Comparison of ENCODE assay signal across 12 cellular contexts in genomic region chr2:130143266-130144039, GRCh38. TPM values are rescaled to one million over a fixed set of nuclear protein-coding genes. Genes with fewer than 3 reads are reported as not detected.
DNase-seq lines count a peak whose midpoint lies in the region; ATAC-seq, FAIRE-seq and TF ChIP-seq lines count a peak whose summit lies in the region.
"Not testable (repeated sequence)": the region's sequence is repeated elsewhere in the genome, so short reads cannot be mapped to it uniquely, and the experiment has no call there.
"Had no signal": no experiment of that assay in that cellular context is flagged by ENCODE, and none has a peak within 500 bp of the region (broad histone marks: within the 10 kb centered on the region; RNA-seq: fewer than 3 reads in every experiment).

No MANE protein-coding gene starts in this region.

- TF ChIP-seq CTCF in AG04449 (IDR thresholded peaks at IDR 0.05; ENCODE audit: insufficient read depth, low read length, missing control alignments); astrocyte (IDR thresholded peaks at IDR 0.05; ENCODE audit: insufficient read depth, low read depth, low read length); heart right ventricle (IDR thresholded peaks at IDR 0.05); retinal pigment epithelial cell (conservative IDR thresholded peaks at IDR 0.05; ENCODE audit: low read depth, low read length): not testable (repeated sequence)

- CTCF ChIA-PET in AG04449 (lab: Yijun Ruan, JAX), result not testable (repeated sequence)

- H3K4me3 ChIP-seq in AG04449 (ENCODE audit: low read depth, low read length) (peak overlapping the region; percentile 34; the same call in 1 of the 2 replicates), heart right ventricle (peak overlapping the region in 6 of 10 donors; percentile 34 to 52 (median 47)), retinal pigment epithelial cell (ENCODE audit: low read length) (peak overlapping the region; percentile 35)
- H3K4me3 ChIP-seq in astrocyte (ENCODE audit: insufficient read depth, low read depth, low read length); mesendoderm (ENCODE audit: low read length): not testable (repeated sequence)

- H3K9me3 ChIP-seq in astrocyte (ENCODE audit: insufficient read depth, low read depth, low read length); heart right ventricle: not testable (repeated sequence)

- not testable (repeated sequence) for H4K5ac ChIP-seq in mesendoderm (ENCODE audit: low read length)

- 47 to 52% methylated on average over 20 of the region's 28 CpGs for WGBS in heart right ventricle, 2 donors
- WGBS in mesendoderm (ENCODE audit: extremely low coverage, insufficient coverage, low lambda C conversion rate), result no CpG with 5 or more reads among the region's 28 CpGs

- H3K27ac ChIP-seq in astrocyte (ENCODE audit: low read depth, low read length); heart right ventricle; mesendoderm (ENCODE audit: low read depth, low read length): not testable (repeated sequence)

- not testable (repeated sequence) for H3K4me2 ChIP-seq in astrocyte (ENCODE audit: low read length); mesendoderm (ENCODE audit: low read length)

- H3K27me3 Mint-ChIP-seq in activated CD4-positive, alpha-beta T cell treated with anti-CD3 and anti-CD28 coated beads, Interleukin-2, amount 10 ng/mL, durations not matched to agents 24 days and 14 days, result peaks cover 16% of the 10 kb centered on the region
- not testable (repeated sequence) for H3K27me3 Mint-ChIP-seq in astrocyte (ENCODE audit: low read depth, unreplicated experiment)

- H3K23ac ChIP-seq in mesendoderm (ENCODE audit: low read length), result not testable (repeated sequence)

- ATAC-seq in GM18511 (IDR thresholded peaks at IDR 0.05; ENCODE audit: unreplicated experiment) (peak; percentile 40), HG03378 (IDR thresholded peaks at IDR 0.05; ENCODE audit: unreplicated experiment) (peak; percentile 39), heart right ventricle (peak in 2 of 8 donors; percentile 13 to 21)

- H2BK15ac ChIP-seq in mesendoderm (replicated peaks; ENCODE audit: low read depth), result not testable (repeated sequence)

- H3K27me3 ChIP-seq in astrocyte (ENCODE audit: insufficient read depth, low read length); mesendoderm (ENCODE audit: insufficient read depth, low read length, poor library complexity): not testable (repeated sequence)
- H3K27me3 ChIP-seq in heart right ventricle, result peaks cover 0 to 38% (median 13%) of the 10 kb centered on the region in 7 donors

- not testable (repeated sequence) for H3K18ac ChIP-seq in mesendoderm (ENCODE audit: low read length)

- not testable (repeated sequence) for H2BK120ac ChIP-seq in mesendoderm (ENCODE audit: low read depth, low read length)

- peak overlapping the region; percentile 83 for H3K4me3 Mint-ChIP-seq in activated CD4-positive, alpha-beta T cell treated with anti-CD3 and anti-CD28 coated beads, Interleukin-2, amount 10 ng/mL, durations not matched to agents 24 days and 14 days
- peak overlapping the region; percentile 70 for H3K4me3 Mint-ChIP-seq in astrocyte (ENCODE audit: unreplicated experiment)

- H3K4me1 Mint-ChIP-seq in activated CD4-positive, alpha-beta T cell treated with anti-CD3 and anti-CD28 coated beads, Interleukin-2, amount 10 ng/mL, durations not matched to agents 24 days and 14 days, result peaks cover 11% of the 10 kb centered on the region
- not testable (repeated sequence) for H3K4me1 Mint-ChIP-seq in astrocyte (ENCODE audit: low read depth, unreplicated experiment)

- H2AFZ ChIP-seq in astrocyte (ENCODE audit: low read depth, low read length), result not testable (repeated sequence)

- H2BK5ac ChIP-seq in mesendoderm (ENCODE audit: low read length), result not testable (repeated sequence)

- DNase-seq in AG04449 (ENCODE audit: low read depth, low spot score); astrocyte (ENCODE audit: low read depth); heart right ventricle; mesendoderm; retinal pigment epithelial cell (ENCODE audit: low read depth): not testable (repeated sequence)
- peak; percentile 56 for DNase-seq in activated CD4-positive, alpha-beta T cell treated with anti-CD3 and anti-CD28 coated beads, Interleukin-2, amount 10 ng/mL, durations not matched to agents 24 days and 14 days

- H3K27ac Mint-ChIP-seq in activated CD4-positive, alpha-beta T cell treated with anti-CD3 and anti-CD28 coated beads, Interleukin-2, amount 10 ng/mL, durations not matched to agents 24 days and 14 days; astrocyte (ENCODE audit: unreplicated experiment): not testable (repeated sequence)

- H3K4me1 ChIP-seq in astrocyte (ENCODE audit: insufficient read depth, low read length); heart right ventricle; mesendoderm (ENCODE audit: control insufficient read depth, low read depth, low read length): not testable (repeated sequence)

- not testable (repeated sequence) for H4K20me1 ChIP-seq in astrocyte (ENCODE audit: insufficient read depth, low read length)

- H3K4ac ChIP-seq in mesendoderm (ENCODE audit: low read depth, low read length), result peak overlapping the region; percentile 12

- not testable (repeated sequence) for H3K36me3 ChIP-seq in astrocyte (ENCODE audit: insufficient read depth, low read length); heart right ventricle; mesendoderm (ENCODE audit: control insufficient read depth, insufficient read depth, low read length)

- not testable (repeated sequence) for FAIRE-seq in astrocyte (lab: Jason Lieb, UNC)

- H3K79me1 ChIP-seq in mesendoderm (ENCODE audit: low read length), result not testable (repeated sequence)

- not testable (repeated sequence) for H3K79me2 ChIP-seq in astrocyte (ENCODE audit: insufficient read depth, low read length); mesendoderm (ENCODE audit: control insufficient read depth, insufficient read depth, low read length)

- POLR2A ChIA-PET in AG04449 (lab: Yijun Ruan, JAX), result not testable (repeated sequence)

- H2AK5ac ChIP-seq in mesendoderm (ENCODE audit: low read length), result not testable (repeated sequence)

- H3K56ac ChIP-seq in mesendoderm (ENCODE audit: low read length), result not testable (repeated sequence)

- H3K36me3 Mint-ChIP-seq in activated CD4-positive, alpha-beta T cell treated with anti-CD3 and anti-CD28 coated beads, Interleukin-2, amount 10 ng/mL, durations not matched to agents 24 days and 14 days (ENCODE audit: low read depth); astrocyte (ENCODE audit: low read depth, unreplicated experiment): not testable (repeated sequence)

- H3K9ac ChIP-seq in astrocyte (ENCODE audit: low read length); mesendoderm (ENCODE audit: low read length): not testable (repeated sequence)

- H3K9me3 Mint-ChIP-seq in activated CD4-positive, alpha-beta T cell treated with anti-CD3 and anti-CD28 coated beads, Interleukin-2, amount 10 ng/mL, durations not matched to agents 24 days and 14 days; astrocyte (ENCODE audit: unreplicated experiment): not testable (repeated sequence)

- intact Hi-C loops in activated CD4-positive, alpha-beta T cell treated with anti-CD3 and anti-CD28 coated beads, Interleukin-2, amount 10 ng/mL, durations not matched to agents 24 days and 14 days (cut with micrococcal nuclease); heart right ventricle (cut with DNase I): not testable (repeated sequence)

- not testable (repeated sequence) for H4K8ac ChIP-seq in mesendoderm (ENCODE audit: low read depth, low read length)

RNA-seq across cellular contexts. Expression of gene CCDC74B, which starts 1.5 kb away (rescaled TPM):
- total RNA-seq in activated CD4-positive, alpha-beta T cell treated with anti-CD3 and anti-CD28 coated beads, Interleukin-2, amount 10 ng/mL, durations not matched to agents 24 days and 14 days, result 1.2 and 1.4 TPM in 2 replicates
- total RNA-seq in astrocyte (3.0 and 3.7 TPM in 2 replicates), heart right ventricle (1 to 10 TPM in 1 of 10 donors, under 1 TPM in 8, not detected in 1; 0.25 to 1.4 (median 0.47) TPM)
- under 1 TPM; 0.66 to 0.86 TPM for polyA plus RNA-seq in heart right ventricle
- polyA plus RNA-seq in mesendoderm (2013, experiment 1 of 2), result 2.8 TPM
- 2.4 TPM for polyA plus RNA-seq in mesendoderm (2013, experiment 2 of 2)

RNA-seq across cellular contexts. Expression of gene POTEF, which starts 14.4 kb away (rescaled TPM):
- total RNA-seq in activated CD4-positive, alpha-beta T cell treated with anti-CD3 and anti-CD28 coated beads, Interleukin-2, amount 10 ng/mL, durations not matched to agents 24 days and 14 days, result not detected in 2 replicates
- total RNA-seq in astrocyte, result 2.1 and 2.3 TPM in 2 replicates
- total RNA-seq in heart right ventricle, result not detected
- polyA plus RNA-seq in heart right ventricle, result not detected
- polyA plus RNA-seq in mesendoderm (2013, experiment 1 of 2), result 0.01 TPM
- 0.01 TPM for polyA plus RNA-seq in mesendoderm (2013, experiment 2 of 2)
- total RNA-seq: colonic mucosa, IMR-90, transverse colon had no signal
- polyA plus RNA-seq: esophagus, IMR-90 had no signal

RNA-seq across cellular contexts. Expression of gene SMPD4, which starts 37.9 kb away (rescaled TPM):
- 86.0 and 91.1 TPM in 2 replicates for total RNA-seq in activated CD4-positive, alpha-beta T cell treated with anti-CD3 and anti-CD28 coated beads, Interleukin-2, amount 10 ng/mL, durations not matched to agents 24 days and 14 days
- total RNA-seq in astrocyte (60.1 and 66.3 TPM in 2 replicates), heart right ventricle (10 to 100 TPM; 21.9 to 33.6 (median 25.9) TPM)
- 10 to 100 TPM; 31.6 to 60.6 TPM for polyA plus RNA-seq in heart right ventricle
- 74.5 TPM for polyA plus RNA-seq in mesendoderm (2013, experiment 1 of 2)
- 73.9 TPM for polyA plus RNA-seq in mesendoderm (2013, experiment 2 of 2)

RNA-seq across cellular contexts. Expression of gene MZT2B, which starts 38.6 kb away (rescaled TPM):
- 312 and 329 TPM in 2 replicates for total RNA-seq in activated CD4-positive, alpha-beta T cell treated with anti-CD3 and anti-CD28 coated beads, Interleukin-2, amount 10 ng/mL, durations not matched to agents 24 days and 14 days
- total RNA-seq in astrocyte (232 and 234 TPM in 2 replicates), heart right ventricle (100 to 1,000 TPM; 297 to 528 (median 396) TPM)
- polyA plus RNA-seq in heart right ventricle, result 100 to 1,000 TPM; 499 to 911 TPM
- polyA plus RNA-seq in mesendoderm (2013, experiment 1 of 2), result 134 TPM
- polyA plus RNA-seq in mesendoderm (2013, experiment 2 of 2), result 130 TPM

RNA-seq across cellular contexts. Expression of gene TUBA3E, which starts 54.8 kb away (rescaled TPM):
- not detected in 2 replicates for total RNA-seq in activated CD4-positive, alpha-beta T cell treated with anti-CD3 and anti-CD28 coated beads, Interleukin-2, amount 10 ng/mL, durations not matched to agents 24 days and 14 days
- total RNA-seq in astrocyte (not detected in 2 replicates), heart right ventricle (100 to 1,000 TPM in 1 of 10 donors, 10 to 100 TPM in 3, 1 to 10 TPM in 6; 2.3 to 109 (median 8.7) TPM)
- polyA plus RNA-seq in heart right ventricle, result 100 to 1,000 TPM in 1 of 2 donors, 10 to 100 TPM in 1; 48.3 to 286 TPM
- not detected for polyA plus RNA-seq in mesendoderm (2013, experiment 1 of 2)
- not detected for polyA plus RNA-seq in mesendoderm (2013, experiment 2 of 2)
- total RNA-seq: colonic mucosa, IMR-90 had no signal
- polyA plus RNA-seq: IMR-90 had no signal
